Comparison of ENCODE assay signal across 19 cellular contexts in genomic region chr2:129379411-129379810, GRCh38.
DNase-seq lines count a peak whose midpoint lies in the region; ATAC-seq and TF ChIP-seq lines count a peak whose summit lies in the region.
"Had no signal": no experiment of that assay in that cellular context is flagged by ENCODE, and none has a peak within 500 bp of the region (broad histone marks: within the 10 kb centered on the region; RNA-seq: fewer than 3 reads in every experiment).

No MANE protein-coding gene starts in this region.

- H3K4me2 ChIP-seq in osteoblast (ENCODE audit: insufficient read depth, low read length), result no peak overlapping the region
- H3K4me2 ChIP-seq: PC-9 had no signal

- H3K4me3 Mint-ChIP-seq in activated CD4-positive, alpha-beta memory T cell treated with anti-CD3 and anti-CD28 coated beads, Interleukin-2, amount 10 ng/mL, durations not matched to agents 7 days and 5 days, result no peak overlapping the region
- H3K4me3 Mint-ChIP-seq: activated CD8-positive, alpha-beta T cell treated with anti-CD3 and anti-CD28 coated beads, Interleukin-2, amount 10 ng/mL, durations not matched to agents 7 days and 5 days; dendritic cell treated with granulocyte-macrophage colony-stimulating factor and Interleukin-4, amounts not matched to agents 40 ng/mL and 50 ng/mL, for 4 days; stimulated activated naive CD8-positive, alpha-beta T cell treated with anti-CD3 and anti-CD28 coated beads, Interleukin-15, Interleukin-2, amounts not matched to agents 100 ng/mL and 50 ng/mL, for 24 hours had no signal

- no peak for TF ChIP-seq CTCF in osteoblast (IDR thresholded peaks at IDR 0.05; ENCODE audit: extremely low read depth, low read depth, low read length)

- H3K4me3 ChIP-seq in osteoblast (ENCODE audit: insufficient read depth, low read length), result no peak overlapping the region
- H3K4me3 ChIP-seq: PC-9 had no signal

- CTCF ChIA-PET in activated CD4-positive, alpha-beta memory T cell treated with anti-CD3 and anti-CD28 coated beads, Interleukin-2, amount 10 ng/mL, durations not matched to agents 7 days and 5 days (lab: Charles Lee), result no interaction called here

- no peaks in the 10 kb centered on the region for H3K36me3 Mint-ChIP-seq in activated CD4-positive, alpha-beta memory T cell treated with anti-CD3 and anti-CD28 coated beads, Interleukin-2, amount 10 ng/mL, durations not matched to agents 7 days and 5 days (ENCODE audit: low read depth)

- H3K27me3 Mint-ChIP-seq in activated CD4-positive, alpha-beta memory T cell treated with anti-CD3 and anti-CD28 coated beads, Interleukin-2, amount 10 ng/mL, durations not matched to agents 7 days and 5 days, result no peaks in the 10 kb centered on the region
- H3K27me3 Mint-ChIP-seq: dendritic cell treated with granulocyte-macrophage colony-stimulating factor and Interleukin-4, amounts not matched to agents 40 ng/mL and 50 ng/mL, for 4 days; stimulated activated naive CD8-positive, alpha-beta T cell treated with anti-CD3 and anti-CD28 coated beads, Interleukin-15, Interleukin-2, amounts not matched to agents 100 ng/mL and 50 ng/mL, for 24 hours had no signal

- no peak overlapping the region for H3K27ac ChIP-seq in osteoblast (ENCODE audit: low read depth, low read length)
- H3K27ac ChIP-seq: PC-9 had no signal

- no peak overlapping the region for H3K27ac Mint-ChIP-seq in activated CD4-positive, alpha-beta memory T cell treated with anti-CD3 and anti-CD28 coated beads, Interleukin-2, amount 10 ng/mL, durations not matched to agents 7 days and 5 days
- H3K27ac Mint-ChIP-seq: activated CD8-positive, alpha-beta T cell treated with anti-CD3 and anti-CD28 coated beads, Interleukin-2, amount 10 ng/mL, durations not matched to agents 7 days and 5 days; activated T-helper 2 cell treated with anti-CD3 and anti-CD28 coated beads, Interferon-gamma antibody, Interleukin-2, Interleukin-4, amounts not matched to agents 10 μg/mL and 5 μg/mL and 100 μg/mL, durations not matched to agents 14 hours and 24 hours and 36 hours; dendritic cell treated with granulocyte-macrophage colony-stimulating factor and Interleukin-4, amounts not matched to agents 40 ng/mL and 50 ng/mL, for 4 days; stimulated activated naive CD8-positive, alpha-beta T cell treated with anti-CD3 and anti-CD28 coated beads, Interleukin-15, Interleukin-2, amounts not matched to agents 100 ng/mL and 50 ng/mL, for 24 hours had no signal

- ATAC-seq in GM18498 (IDR thresholded peaks at IDR 0.05; ENCODE audit: unreplicated experiment) (peak; percentile 80), GM19452 (IDR thresholded peaks at IDR 0.05; ENCODE audit: unreplicated experiment) (peak; percentile 62), HG02884 (IDR thresholded peaks at IDR 0.05; ENCODE audit: unreplicated experiment) (peak; percentile 77)
- ATAC-seq: activated CD8-positive, alpha-beta T cell treated with anti-CD3 and anti-CD28 coated beads, Interleukin-2, amount 10 ng/mL, durations not matched to agents 7 days and 5 days; SK-N-SH treated with all-trans-retinoic acid at 6 μM for 48 hours had no signal

- H3K9me3 ChIP-seq in osteoblast (ENCODE audit: low read depth, low read length), result no peaks in the 10 kb centered on the region
- H3K9me3 ChIP-seq: Caco-2 had no signal

- POLR2A ChIA-PET in activated CD4-positive, alpha-beta memory T cell treated with anti-CD3 and anti-CD28 coated beads, Interleukin-2, amount 10 ng/mL, durations not matched to agents 7 days and 5 days (lab: Charles Lee), result no interaction called here

- H3K4me1 Mint-ChIP-seq in activated CD4-positive, alpha-beta memory T cell treated with anti-CD3 and anti-CD28 coated beads, Interleukin-2, amount 10 ng/mL, durations not matched to agents 7 days and 5 days, result no peaks in the 10 kb centered on the region

- DNase-seq in MV-4-11 (lab: John Stamatoyannopoulos, UW) (peak; percentile 51), osteoblast (ENCODE audit: insufficient read length, low spot score, missing footprints) (no peak), NCI-H146 (lab: John Stamatoyannopoulos, UW) (no peak), ACHN (no peak)
- DNase-seq in activated CD4-positive, alpha-beta memory T cell treated with anti-CD3 and anti-CD28 coated beads, Interleukin-2, amount 10 ng/mL, durations not matched to agents 7 days and 5 days, result no peak
- DNase-seq: activated CD8-positive, alpha-beta T cell treated with anti-CD3 and anti-CD28 coated beads, Interleukin-2, amount 10 ng/mL, durations not matched to agents 7 days and 5 days; Caco-2; GDM1; HCEC 1CT; KBM-7; NCI-H1417; PC-9 had no signal

- no peaks in the 10 kb centered on the region for H3K4me1 ChIP-seq in osteoblast (ENCODE audit: insufficient read depth, low read length)
- H3K4me1 ChIP-seq: Caco-2 had no signal

- no peak overlapping the region for H2AFZ ChIP-seq in osteoblast (ENCODE audit: low read length)
- H2AFZ ChIP-seq: PC-9 had no signal

- no peaks in the 10 kb centered on the region for H3K36me3 ChIP-seq in osteoblast (ENCODE audit: insufficient read depth, low read length)

- in situ Hi-C loops in ACHN (cut with HindIII; ENCODE audit: low pct_ligation_motif_present, low pct_unique_long_range_greater_than_20kb, low sequenced_read_pairs), result no loop called here

- no peaks in the 10 kb centered on the region for H4K20me1 ChIP-seq in osteoblast (ENCODE audit: insufficient read depth, low read length)

- H3K79me2 ChIP-seq in osteoblast (ENCODE audit: insufficient read depth, low read length), result no peaks in the 10 kb centered on the region

- no peaks in the 10 kb centered on the region for H3K27me3 ChIP-seq in osteoblast (ENCODE audit: insufficient read depth, low read length)

- peaks cover 7% of the 10 kb centered on the region for H3K9me3 Mint-ChIP-seq in activated CD4-positive, alpha-beta memory T cell treated with anti-CD3 and anti-CD28 coated beads, Interleukin-2, amount 10 ng/mL, durations not matched to agents 7 days and 5 days
